23 cellular contexts compared by ENCODE assay signal in genomic region chr17:19553036-19553435, GRCh38. TPM values are rescaled to one million over a fixed set of nuclear protein-coding genes. Genes with fewer than 3 reads are reported as not detected.
DNase-seq lines count a peak whose midpoint lies in the region; ATAC-seq, FAIRE-seq and TF ChIP-seq lines count a peak whose summit lies in the region.
"Had no signal": no experiment of that assay in that cellular context is flagged by ENCODE, and none has a peak within 500 bp of the region (broad histone marks: within the 10 kb centered on the region; RNA-seq: fewer than 3 reads in every experiment).

No MANE protein-coding gene starts in this region.

- CTCF ChIA-PET in HepG2 (lab: Yijun Ruan, JAX; ENCODE audit: low intra/inter-chr PET ratio, low total read pairs) = no interaction called here

- 91% methylated on average over 8 of the region's 8 CpGs for WGBS in liver
- over 99% methylated on average over 8 of the region's 8 CpGs for WGBS in HepG2 (ENCODE audit: low lambda C conversion rate)
- WGBS in adrenal gland, 4 donors = 90 to 96% (median 92%) methylated on average over 8 of the region's 8 CpGs

- H3K9ac ChIP-seq in liver (ENCODE audit: low read depth in 1 of 2, low read length in 2 of 2) (no peak overlapping the region), HepG2 (ENCODE audit: insufficient read depth, low read depth, low read length) (no peak overlapping the region)
- H3K9ac ChIP-seq: BLaER1, SK-N-SH had no signal

- no peaks in the 10 kb centered on the region for H3K9me3 ChIP-seq in liver (ENCODE audit: control insufficient read depth in 4 of 4, low read length in 3 of 4)
- H3K9me3 ChIP-seq in HepG2 (ENCODE audit: low read length) = no peaks in the 10 kb centered on the region
- peaks cover 0 to 3% (median 0%) of the 10 kb centered on the region in 3 donors for H3K9me3 ChIP-seq in adrenal gland (replicated peaks in 1 of 3)
- no peaks in the 10 kb centered on the region for H3K9me3 ChIP-seq in Peyer's patch
- H3K9me3 ChIP-seq: BLaER1, SK-N-SH had no signal

- peak overlapping the region; percentile 19 for H3K27ac Mint-ChIP-seq in progenitor cell of endocrine pancreas
- no peak overlapping the region for H3K27ac Mint-ChIP-seq in activated T-helper 1 cell treated with anti-CD3 and anti-CD28 coated beads, Interleukin-12 subunit alpha, Interleukin-12 subunit beta, Interleukin-2, Interleukin-4 antibody, amounts not matched to agents 30 ng/mL and 10 ng/mL and 1 ng/mL, durations not matched to agents 14 hours and 24 hours and 36 hours
- H3K27ac Mint-ChIP-seq: CD4-positive, CD25-positive, alpha-beta regulatory T cell had no signal

- H2AFZ ChIP-seq in HepG2 (ENCODE audit: low read length) = no peak overlapping the region

- no peaks in the 10 kb centered on the region for H3K27me3 ChIP-seq in liver (ENCODE audit: control insufficient read depth in 4 of 4, insufficient read depth in 4 of 4, low read length in 3 of 4)
- H3K27me3 ChIP-seq in HepG2 (ENCODE audit: control insufficient read depth in 1 of 2, insufficient read depth in 2 of 2, low read length in 2 of 2) = no peaks in the 10 kb centered on the region
- no peaks in the 10 kb centered on the region for H3K27me3 ChIP-seq in adrenal gland
- H3K27me3 ChIP-seq in Peyer's patch = no peaks in the 10 kb centered on the region
- H3K27me3 ChIP-seq: BLaER1 had no signal

- H4K20me1 ChIP-seq in HepG2 (ENCODE audit: insufficient read depth, low read length) = no peaks in the 10 kb centered on the region
- H4K20me1 ChIP-seq: BLaER1 had no signal

- H3K79me2 ChIP-seq in HepG2 (ENCODE audit: insufficient read depth, low read length) = no peaks in the 10 kb centered on the region

- no peak for ATAC-seq in HepG2
- ATAC-seq: K562 had no signal

- H3K4me1 Mint-ChIP-seq in progenitor cell of endocrine pancreas (ENCODE audit: low read depth) = peaks cover 36% of the 10 kb centered on the region
- H3K4me1 Mint-ChIP-seq in activated T-helper 1 cell treated with anti-CD3 and anti-CD28 coated beads, Interleukin-12 subunit alpha, Interleukin-12 subunit beta, Interleukin-2, Interleukin-4 antibody, amounts not matched to agents 30 ng/mL and 10 ng/mL and 1 ng/mL, durations not matched to agents 14 hours and 24 hours and 36 hours (ENCODE audit: low read depth) = no peaks in the 10 kb centered on the region
- H3K4me1 Mint-ChIP-seq: CD4-positive, CD25-positive, alpha-beta regulatory T cell had no signal

- H3K36me3 Mint-ChIP-seq in progenitor cell of endocrine pancreas (ENCODE audit: insufficient read depth) = peaks cover 4% of the 10 kb centered on the region
- H3K36me3 Mint-ChIP-seq in activated T-helper 1 cell treated with anti-CD3 and anti-CD28 coated beads, Interleukin-12 subunit alpha, Interleukin-12 subunit beta, Interleukin-2, Interleukin-4 antibody, amounts not matched to agents 30 ng/mL and 10 ng/mL and 1 ng/mL, durations not matched to agents 14 hours and 24 hours and 36 hours (ENCODE audit: low read depth) = no peaks in the 10 kb centered on the region
- H3K36me3 Mint-ChIP-seq: CD4-positive, CD25-positive, alpha-beta regulatory T cell had no signal

- no peak for FAIRE-seq in HepG2 (lab: Jason Lieb, UNC)
- FAIRE-seq: A204.1, GM18507, H54, K562 had no signal

- no peak for TF ChIP-seq CTCF in liver (IDR thresholded peaks at IDR 0.05; ENCODE audit: low read depth, low read length, missing input control)
- TF ChIP-seq CTCF in HepG2 (CRISPR knock-in tag; IDR thresholded peaks at IDR 0.05) = no peak
- TF ChIP-seq CTCF in adrenal gland (IDR thresholded peaks at IDR 0.05) = no peak
- no peak for TF ChIP-seq CTCF in progenitor cell of endocrine pancreas (IDR thresholded peaks at IDR 0.05; ENCODE audit: unreplicated experiment)
- TF ChIP-seq CTCF in Peyer's patch (IDR thresholded peaks at IDR 0.05) = no peak

- POLR2A ChIA-PET in HepG2 (lab: Yijun Ruan, JAX) = no interaction called here

- intact Hi-C loops in HepG2 (cut with micrococcal nuclease; ENCODE audit: unreplicated experiment) (no loop called here), adrenal gland (cut with DNase I) (no loop called here)
- intact Hi-C loops in activated T-helper 1 cell treated with anti-CD3 and anti-CD28 coated beads, Interleukin-12 subunit alpha, Interleukin-12 subunit beta, Interleukin-2, Interleukin-4 antibody, amounts not matched to agents 30 ng/mL and 10 ng/mL and 1 ng/mL, durations not matched to agents 14 hours and 24 hours and 36 hours (cut with micrococcal nuclease) = no loop called here

- H3K36me3 ChIP-seq in liver (ENCODE audit: control insufficient read depth in 4 of 4, insufficient read depth in 3 of 4, low read depth in 1 of 4, low read length in 3 of 4) (peaks cover 0 to 9% (median under 1%) of the 10 kb centered on the region in 4 donors), HepG2 (replicated peaks in 1 of 2; ENCODE audit: control insufficient read depth in 1 of 2, insufficient read depth in 2 of 2, low read length in 2 of 2) (peaks cover 0 to 23% of the 10 kb centered on the region in 2 experiments; a peak in 3 of 5 replicates), adrenal gland (replicated peaks in 1 of 2) (peaks cover 0 to 5% of the 10 kb centered on the region in 2 donors), Peyer's patch (no peaks in the 10 kb centered on the region)
- H3K36me3 ChIP-seq: BLaER1 had no signal

- peaks cover 8 to 45% (median 34%) of the 10 kb centered on the region in 4 donors for H3K4me1 ChIP-seq in liver (ENCODE audit: control insufficient read depth in 4 of 4, insufficient read depth in 4 of 4, low read length in 3 of 4)
- H3K4me1 ChIP-seq in HepG2 (ENCODE audit: insufficient read depth, low read length) = peaks cover 63% of the 10 kb centered on the region
- peaks cover 15 to 22% of the 10 kb centered on the region in 2 donors for H3K4me1 ChIP-seq in adrenal gland (replicated peaks in 1 of 2)
- no peaks in the 10 kb centered on the region for H3K4me1 ChIP-seq in Peyer's patch
- H3K4me1 ChIP-seq: BLaER1 had no signal

- no peak overlapping the region for H3K4me3 Mint-ChIP-seq in progenitor cell of endocrine pancreas (ENCODE audit: low read depth)
- H3K4me3 Mint-ChIP-seq in activated T-helper 1 cell treated with anti-CD3 and anti-CD28 coated beads, Interleukin-12 subunit alpha, Interleukin-12 subunit beta, Interleukin-2, Interleukin-4 antibody, amounts not matched to agents 30 ng/mL and 10 ng/mL and 1 ng/mL, durations not matched to agents 14 hours and 24 hours and 36 hours = no peak overlapping the region
- H3K4me3 Mint-ChIP-seq: CD4-positive, CD25-positive, alpha-beta regulatory T cell had no signal

- TF ChIP-seq EP300 in HepG2 (IDR thresholded peaks at IDR 0.05; ENCODE audit: low read depth in 2 of 2, low read length in 2 of 2) = no peak
- no peak for TF ChIP-seq EP300 in HepG2 (CRISPR knock-in tag; IDR thresholded peaks at IDR 0.05; ENCODE audit: borderline replicate concordance)

- H3K4me3 ChIP-seq in liver (ENCODE audit: low read depth in 1 of 3, low read length in 3 of 3) = no peak overlapping the region
- no peak overlapping the region for H3K4me3 ChIP-seq in HepG2 (replicated peaks in 1 of 3; ENCODE audit: insufficient read depth in 1 of 3, low read depth in 2 of 3, low read length in 3 of 3)
- no peak overlapping the region for H3K4me3 ChIP-seq in adrenal gland
- no peak overlapping the region for H3K4me3 ChIP-seq in Peyer's patch
- H3K4me3 ChIP-seq: BLaER1, K562 had no signal

- no peak for TF ChIP-seq POLR2A in HepG2 (IDR thresholded peaks at IDR 0.05; ENCODE audit: insufficient read depth in 1 of 2, low read depth in 2 of 2, low read length in 2 of 2)
- TF ChIP-seq POLR2A in adrenal gland (IDR thresholded peaks at IDR 0.05) = no peak
- TF ChIP-seq POLR2A in Peyer's patch (IDR thresholded peaks at IDR 0.05) = no peak

- no TSS peak for BruUV-seq in HepG2 (replicated peaks; lab: Mats Ljungman, UMichigan)

- in situ Hi-C loops in HepG2 (cut with HindIII; ENCODE audit: extremely low pct_ligation_motif_present, low pct_unique_long_range_greater_than_20kb) = no loop called here

- H3K27ac ChIP-seq in liver (ENCODE audit: low read depth in 1 of 2, low read length in 2 of 2) = peak overlapping the region; percentile 81 to 97
- no peak overlapping the region for H3K27ac ChIP-seq in HepG2 (ENCODE audit: extremely low read length, insufficient read depth, low read length)
- H3K27ac ChIP-seq in adrenal gland = peak overlapping the region; percentile 85 to 96 (median 95)
- H3K27ac ChIP-seq in Peyer's patch = no peak overlapping the region
- H3K27ac ChIP-seq: BLaER1 had no signal

- TF ChIP-seq RAD21 in liver (IDR thresholded peaks at IDR 0.05) (no peak), HepG2 (CRISPR knock-in tag; IDR thresholded peaks at IDR 0.05) (no peak)

- no peak overlapping the region for H3K4me2 ChIP-seq in HepG2 (ENCODE audit: low read depth, low read length)
- H3K4me2 ChIP-seq: BLaER1, SK-N-SH had no signal

- no peak for DNase-seq in HepG2 (ENCODE audit: low spot score)
- no peak for DNase-seq in adrenal gland
- DNase-seq in progenitor cell of endocrine pancreas (ENCODE audit: low spot score, unreplicated experiment) = no peak
- no peak for DNase-seq in Peyer's patch
- DNase-seq in ecto neural progenitor cell (ENCODE audit: low spot score) = no peak
- DNase-seq in activated T-helper 1 cell treated with anti-CD3 and anti-CD28 coated beads, Interleukin-12 subunit alpha, Interleukin-12 subunit beta, Interleukin-2, Interleukin-4 antibody, amounts not matched to agents 30 ng/mL and 10 ng/mL and 1 ng/mL, durations not matched to agents 14 hours and 24 hours and 36 hours (ENCODE audit: low spot score) = no peak
- DNase-seq: CD4-positive, CD25-positive, alpha-beta regulatory T cell; DMS53; Kasumi-1; NCI-H1092 treated with DMSO at 0.1 percent for 48 hours; NCI-H1436 treated with DMSO at 0.1 percent for 48 hours; NCI-H1930; NCI-H2107; NCI-H446 treated with DMSO at 0.1 percent for 48 hours; SK-N-SH had no signal

- H3K9me3 Mint-ChIP-seq in progenitor cell of endocrine pancreas (ENCODE audit: low read depth) = peaks cover 3% of the 10 kb centered on the region
- H3K9me3 Mint-ChIP-seq in activated T-helper 1 cell treated with anti-CD3 and anti-CD28 coated beads, Interleukin-12 subunit alpha, Interleukin-12 subunit beta, Interleukin-2, Interleukin-4 antibody, amounts not matched to agents 30 ng/mL and 10 ng/mL and 1 ng/mL, durations not matched to agents 14 hours and 24 hours and 36 hours = no peaks in the 10 kb centered on the region

- H3K27me3 Mint-ChIP-seq in progenitor cell of endocrine pancreas = peaks cover 17% of the 10 kb centered on the region
- H3K27me3 Mint-ChIP-seq in activated T-helper 1 cell treated with anti-CD3 and anti-CD28 coated beads, Interleukin-12 subunit alpha, Interleukin-12 subunit beta, Interleukin-2, Interleukin-4 antibody, amounts not matched to agents 30 ng/mL and 10 ng/mL and 1 ng/mL, durations not matched to agents 14 hours and 24 hours and 36 hours (ENCODE audit: insufficient read depth) = peaks cover 10% of the 10 kb centered on the region

RNA-seq across cellular contexts. Expression of gene SLC47A1, which starts 19.4 kb away (rescaled TPM):
- total RNA-seq in liver (10 to 100 TPM; 34.9 to 69.2 TPM), HepG2 (2016; rRNA removed; fragmentation: Illumina TruSeq; extraction: Trizol) (38.0 and 67.5 TPM in 2 replicates), adrenal gland (100 to 1,000 TPM; 126 to 630 (median 218) TPM), progenitor cell of endocrine pancreas (1.1 and 2.3 TPM in 2 replicates), Peyer's patch (1 to 10 TPM in 2 of 4 donors, not detected in 2; 1.2 to 3.8 TPM)
- polyA plus RNA-seq in liver (10 to 100 TPM; 34.8 to 39.5 TPM), HepG2 (2011; rRNA removed) (42.1 and 54.0 TPM in 2 replicates), adrenal gland (100 to 1,000 TPM; 104 to 460 (median 150) TPM)
- 22.7 and 24.7 TPM in 2 replicates for total RNA-seq in HepG2 (2016; cell fraction: cytosol; rRNA removed; fragmentation: Illumina TruSeq; extraction: Trizol; ENCODE audit: low read depth)
- total RNA-seq in HepG2 (2016; cell fraction: insoluble cytoplasmic fraction; rRNA removed; fragmentation: Illumina TruSeq; extraction: Trizol) = 36.6 and 66.0 TPM in 2 replicates
- 42.1 and 43.9 TPM in 2 replicates for total RNA-seq in HepG2 (2016; cell fraction: membrane; rRNA removed; fragmentation: Illumina TruSeq; extraction: Trizol)
- 68.7 and 71.8 TPM in 2 replicates for total RNA-seq in HepG2 (2016; cell fraction: nucleus; rRNA removed; fragmentation: Illumina TruSeq; extraction: Trizol)
- 58.1 and 59.4 TPM in 2 replicates for polyA plus RNA-seq in HepG2 (2011; cell fraction: cytosol; rRNA removed)
- polyA plus RNA-seq in HepG2 (2011; cell fraction: nucleus; rRNA removed) = 117 and 122 TPM in 2 replicates
- 53.4 and 66.1 TPM in 2 replicates for polyA plus RNA-seq in HepG2 (2012)
- polyA plus RNA-seq in HepG2 (2016; cell fraction: cytosol; fragmentation: Illumina TruSeq; extraction: Trizol; ENCODE audit: low read depth) = 12.9 and 14.1 TPM in 2 replicates
- polyA plus RNA-seq in HepG2 (2016; cell fraction: insoluble cytoplasmic fraction; fragmentation: Illumina TruSeq; extraction: Trizol; ENCODE audit: low read depth) = 34.5 and 35.1 TPM in 2 replicates
- polyA plus RNA-seq in HepG2 (2016; cell fraction: membrane; fragmentation: Illumina TruSeq; extraction: Trizol; ENCODE audit: low read depth) = 25.8 and 26.4 TPM in 2 replicates
- polyA plus RNA-seq in HepG2 (2016; cell fraction: nucleus; fragmentation: Illumina TruSeq; extraction: Trizol; ENCODE audit: insufficient read depth, low read depth) = 136 and 139 TPM in 2 replicates
- 14.1 and 431 TPM in 2 replicates for polyA minus RNA-seq in HepG2 (2011; rRNA and poly(A)+ RNA removed; ENCODE audit: low replicate concordance)
- 50.8 and 61.4 TPM in 2 replicates for polyA minus RNA-seq in HepG2 (2011; cell fraction: cytosol; rRNA and poly(A)+ RNA removed)
- 40.2 and 44.1 TPM in 2 replicates for polyA minus RNA-seq in HepG2 (2011; cell fraction: nucleus; rRNA and poly(A)+ RNA removed)
- 0.26 and 0.44 TPM in 2 replicates for total RNA-seq in activated T-helper 1 cell treated with anti-CD3 and anti-CD28 coated beads, Interleukin-12 subunit alpha, Interleukin-12 subunit beta, Interleukin-2, Interleukin-4 antibody, amounts not matched to agents 30 ng/mL and 10 ng/mL and 1 ng/mL, durations not matched to agents 14 hours and 24 hours and 36 hours
- total RNA-seq: CD4-positive, CD25-positive, alpha-beta regulatory T cell; Daoy; HT1080; K562 had no signal
- polyA plus RNA-seq: K562 had no signal

Comparison
In these comparisons a context has a peak if more than half of its experiments do, and no peak if none do; other contexts are left out.
1. H3K27ac ChIP-seq: peak in liver (2 of 2) and adrenal gland (5 of 5); none in HepG2 (single experiment) and Peyer's patch (0 of 4).